ENCODE assay signal across 16 cellular contexts in the genomic region with DNA sequence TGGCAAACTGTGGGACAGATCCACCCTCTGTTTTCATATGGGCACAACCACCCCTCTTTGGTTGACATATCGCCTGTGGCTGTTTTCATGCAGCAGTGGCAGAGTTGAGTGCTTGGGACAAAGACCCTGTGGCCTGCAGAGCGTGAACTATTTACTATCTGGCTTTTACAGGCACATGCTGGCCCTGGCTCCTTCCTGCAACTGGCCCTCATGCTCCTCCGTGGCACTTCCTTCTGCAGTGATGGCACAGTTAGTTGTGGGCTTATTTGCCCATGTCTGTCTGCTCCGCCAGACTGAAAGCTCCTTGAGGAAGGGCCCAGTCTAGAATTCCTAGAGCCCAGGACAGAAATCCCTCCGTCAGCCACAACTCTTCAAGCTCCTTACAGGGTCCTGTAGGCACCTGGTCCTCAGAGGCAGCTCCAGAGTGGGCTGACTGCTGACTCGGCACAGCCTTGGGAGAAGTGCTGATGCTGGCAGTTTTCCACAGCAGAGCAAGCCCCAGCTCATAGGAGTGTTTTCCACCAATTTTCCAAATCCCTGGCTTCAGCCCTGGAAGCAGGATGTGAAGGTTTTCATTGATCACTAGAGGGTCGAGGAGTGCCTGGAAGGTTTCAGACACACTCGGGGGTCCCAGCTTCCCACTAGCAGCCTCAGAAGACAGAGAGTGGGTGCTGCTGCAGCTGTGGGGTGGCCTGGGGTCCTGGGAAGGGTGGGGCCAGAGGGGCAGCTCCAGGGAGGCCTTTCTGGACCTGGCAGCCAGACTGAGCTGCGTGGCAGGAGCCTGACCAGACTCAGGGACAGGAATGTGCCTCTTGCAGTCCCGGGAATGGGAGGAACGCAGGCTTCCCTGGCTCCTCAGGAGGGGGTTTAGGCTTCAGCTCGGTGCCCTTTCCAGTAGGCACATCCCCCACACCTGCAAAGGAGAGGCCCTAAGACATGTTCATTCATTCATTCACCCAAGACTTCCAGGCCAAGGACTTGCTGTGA. TPM values are rescaled to one million over a fixed set of nuclear protein-coding genes. Genes with fewer than 3 reads are reported as not detected.
A peak's percentile ranks its signal among the peaks of the same experiment; 100 is the strongest.
DNase-seq lines count a peak whose midpoint lies in the region; ATAC-seq and TF ChIP-seq lines count a peak whose summit lies in the region.
"Had no signal": no experiment of that assay in that cellular context is flagged by ENCODE, and none has a peak within 500 bp of the region (broad histone marks: within the 10 kb centered on the region; RNA-seq: fewer than 3 reads in every experiment).

No MANE protein-coding gene starts in this region.

- no peak for ATAC-seq in GM18868 (IDR thresholded peaks at IDR 0.05; ENCODE audit: unreplicated experiment)
- ATAC-seq: activated CD8-positive, alpha-beta T cell treated with anti-CD3 and anti-CD28 coated beads for 36 hours; activated naive CD4-positive, alpha-beta T cell treated with anti-CD3 and anti-CD28 coated beads, Interleukin-2, amount 50 U/mL, for 72 hours had no signal

- no peak overlapping the region for H2AK5ac ChIP-seq in mesenchymal stem cell (ENCODE audit: low read length, severe bottlenecking)

- no peak overlapping the region for H2AFZ ChIP-seq in mesenchymal stem cell (ENCODE audit: low read depth, low read length)

- H3K27ac ChIP-seq in mesenchymal stem cell (ENCODE audit: low read length, poor library complexity, severe bottlenecking) (no peak overlapping the region), transverse colon (peak overlapping the region in 2 of 4 donors; percentile 8 to 41)

- H3K27ac Mint-ChIP-seq in activated T-cell treated with anti-CD3 and anti-CD28 coated beads, Interleukin-2, amount 50 U/mL, for 24 hours, result no peak overlapping the region
- H3K27ac Mint-ChIP-seq: activated CD8-positive, alpha-beta T cell treated with anti-CD3 and anti-CD28 coated beads for 36 hours; dendritic cell treated with granulocyte-macrophage colony-stimulating factor and Interleukin-4, amounts not matched to agents 40 ng/mL and 50 ng/mL, for 4 days; immature natural killer cell; nephron progenitor cell had no signal

- no peak overlapping the region for H3K4me3 ChIP-seq in mesenchymal stem cell (ENCODE audit: insufficient read depth in 1 of 2, low read depth in 1 of 2, low read length in 2 of 2)
- no peak overlapping the region for H3K4me3 ChIP-seq in transverse colon

- no peak for TF ChIP-seq EP300 in transverse colon (IDR thresholded peaks at IDR 0.05; ENCODE audit: low read depth)

- peak; percentile 16 for DNase-seq in activated T-cell treated with anti-CD3 and anti-CD28 coated beads, Interleukin-2, amount 50 U/mL, for 24 hours
- no peak for DNase-seq in activated T-cell treated with anti-CD3 and anti-CD28 coated beads, Interleukin-2, amount 50 U/mL, for 48 hours
- DNase-seq in ecto neural progenitor cell (ENCODE audit: low spot score) (peak; percentile 41), mesenchymal stem cell (no peak), transverse colon (peak; percentile 7), HuH-7.5 (ENCODE audit: low spot score) (no peak), medulla oblongata (ENCODE audit: extremely low spot score) (no peak)
- DNase-seq: activated CD8-positive, alpha-beta T cell treated with anti-CD3 and anti-CD28 coated beads for 36 hours; immature natural killer cell; NCI-H1092; NCI-H526; nephron progenitor cell; T-helper 9 cell had no signal

- H3K36me3 Mint-ChIP-seq in activated T-cell treated with anti-CD3 and anti-CD28 coated beads, Interleukin-2, amount 50 U/mL, for 24 hours (ENCODE audit: low read depth), result no peaks in the 10 kb centered on the region
- H3K36me3 Mint-ChIP-seq: activated naive CD4-positive, alpha-beta T cell treated with anti-CD3 and anti-CD28 coated beads, Interleukin-2, amount 50 U/mL, for 72 hours had no signal

- H2BK120ac ChIP-seq in mesenchymal stem cell (ENCODE audit: low read depth, low read length), result no peak overlapping the region

- peaks cover 12% of the 10 kb centered on the region for H3K4me1 ChIP-seq in mesenchymal stem cell (ENCODE audit: control insufficient read depth, insufficient read depth, low read depth, low read length)
- peaks cover 0 to 10% (median 3%) of the 10 kb centered on the region in 4 donors for H3K4me1 ChIP-seq in transverse colon

- intact Hi-C loops in transverse colon (cut with DNase I; ENCODE audit: low total_unique reads), result no loop called here

- TF ChIP-seq POLR2A in transverse colon (IDR thresholded peaks at IDR 0.05), result no peak

- H2BK5ac ChIP-seq in mesenchymal stem cell (ENCODE audit: low read depth, low read length, poor library complexity, severe bottlenecking), result no peak overlapping the region

- H3K9me3 ChIP-seq in mesenchymal stem cell (ENCODE audit: control insufficient read depth, low read length), result no peaks in the 10 kb centered on the region
- H3K9me3 ChIP-seq in transverse colon, result no peaks in the 10 kb centered on the region

- in situ Hi-C loops in transverse colon (cut with MboI; ENCODE audit: low pct_ligation_motif_present in 1 of 4, low pct_unique_long_range_greater_than_20kb in 1 of 4, low sequenced_read_pairs in 3 of 4), result no loop called here

- H2BK15ac ChIP-seq in mesenchymal stem cell (ENCODE audit: low read depth, poor library complexity, severe bottlenecking), result no peak overlapping the region

- peak overlapping the region in 1 of 2 experiments; percentile 3 for H3K4ac ChIP-seq in mesenchymal stem cell (ENCODE audit: low read depth in 1 of 2, low read length in 2 of 2)

- H4K91ac ChIP-seq in mesenchymal stem cell (ENCODE audit: low read length), result no peak overlapping the region

- peak overlapping the region; percentile 15 to 25 for H2BK12ac ChIP-seq in mesenchymal stem cell (ENCODE audit: low read length in 2 of 2)

- no peaks in the 10 kb centered on the region for H3K79me1 ChIP-seq in mesenchymal stem cell (replicated peaks; ENCODE audit: low read length, poor library complexity, severe bottlenecking)

- peak overlapping the region; percentile 23 for H3K9ac ChIP-seq in mesenchymal stem cell (ENCODE audit: low read length)

- H3K23ac ChIP-seq in mesenchymal stem cell (ENCODE audit: low read length in 2 of 2), result no peak overlapping the region

- H3K18ac ChIP-seq in mesenchymal stem cell (ENCODE audit: low read depth in 1 of 2, low read length in 2 of 2), result peak overlapping the region in 1 of 2 experiments; percentile 14

- H3K4me3 Mint-ChIP-seq in activated T-cell treated with anti-CD3 and anti-CD28 coated beads, Interleukin-2, amount 50 U/mL, for 24 hours, result no peak overlapping the region
- H3K4me3 Mint-ChIP-seq: activated CD8-positive, alpha-beta T cell treated with anti-CD3 and anti-CD28 coated beads for 36 hours; dendritic cell treated with granulocyte-macrophage colony-stimulating factor and Interleukin-4, amounts not matched to agents 40 ng/mL and 50 ng/mL, for 4 days; immature natural killer cell; nephron progenitor cell had no signal

- no peaks in the 10 kb centered on the region for H3K27me3 Mint-ChIP-seq in activated T-cell treated with anti-CD3 and anti-CD28 coated beads, Interleukin-2, amount 50 U/mL, for 24 hours
- H3K27me3 Mint-ChIP-seq: activated CD8-positive, alpha-beta T cell treated with anti-CD3 and anti-CD28 coated beads for 36 hours had no signal

- no peak overlapping the region for H4K8ac ChIP-seq in mesenchymal stem cell (ENCODE audit: low read length)

- TF ChIP-seq CTCF in transverse colon (IDR thresholded peaks at IDR 0.05), result no peak

- no peaks in the 10 kb centered on the region for H3K9me3 Mint-ChIP-seq in activated T-cell treated with anti-CD3 and anti-CD28 coated beads, Interleukin-2, amount 50 U/mL, for 24 hours
- H3K9me3 Mint-ChIP-seq: activated CD8-positive, alpha-beta T cell treated with anti-CD3 and anti-CD28 coated beads for 36 hours; activated naive CD4-positive, alpha-beta T cell treated with anti-CD3 and anti-CD28 coated beads, Interleukin-2, amount 50 U/mL, for 72 hours; dendritic cell treated with granulocyte-macrophage colony-stimulating factor and Interleukin-4, amounts not matched to agents 40 ng/mL and 50 ng/mL, for 4 days; immature natural killer cell; nephron progenitor cell had no signal

- WGBS in mesenchymal stem cell, result 70% methylated on average over 12 of the region's 12 CpGs
- 77% methylated on average over 12 of the region's 12 CpGs; no CpG with 5 or more reads in 1 of the 2 donors for WGBS in transverse colon (ENCODE audit: low coverage in 1 of 2), 2 donors

- H3K14ac ChIP-seq in mesenchymal stem cell (ENCODE audit: low read length in 2 of 2), result no peak overlapping the region

- H3K4me1 Mint-ChIP-seq in activated T-cell treated with anti-CD3 and anti-CD28 coated beads, Interleukin-2, amount 50 U/mL, for 24 hours (ENCODE audit: low read depth), result no peaks in the 10 kb centered on the region
- H3K4me1 Mint-ChIP-seq: immature natural killer cell had no signal

- H3K27me3 ChIP-seq in mesenchymal stem cell (ENCODE audit: control insufficient read depth in 1 of 2, insufficient read depth in 1 of 2, low read length in 2 of 2) (peaks cover 0 to 3% of the 10 kb centered on the region in 2 experiments), transverse colon (no peaks in the 10 kb centered on the region)

- no peaks in the 10 kb centered on the region for H3K36me3 ChIP-seq in mesenchymal stem cell (ENCODE audit: control insufficient read depth in 1 of 2, insufficient read depth in 2 of 2, low read depth in 1 of 2, low read length in 2 of 2)
- H3K36me3 ChIP-seq in transverse colon, result no peaks in the 10 kb centered on the region

- no peak overlapping the region for H3K4me2 ChIP-seq in mesenchymal stem cell (ENCODE audit: low read length, poor library complexity, severe bottlenecking)

RNA-seq across cellular contexts. Expression of gene ANGPTL2, which starts 56.5 kb away (rescaled TPM):
- 40.8 TPM for polyA plus RNA-seq in mesenchymal stem cell (2013, experiment 1 of 2)
- 41.1 TPM for polyA plus RNA-seq in mesenchymal stem cell (2013, experiment 2 of 2)
- total RNA-seq in transverse colon, result 10 to 100 TPM; 11.0 to 30.8 (median 13.1) TPM
- total RNA-seq: activated CD8-positive, alpha-beta T cell treated with anti-CD3 and anti-CD28 coated beads for 36 hours; activated naive CD4-positive, alpha-beta T cell treated with anti-CD3 and anti-CD28 coated beads, Interleukin-2, amount 50 U/mL, for 72 hours had no signal
- polyA plus RNA-seq: immature natural killer cell had no signal

Comparison
In these comparisons a context has a peak if more than half of its experiments do, and no peak if none do; other contexts are left out.
1. DNase-seq: peak in activated T-cell treated with anti-CD3 and anti-CD28 coated beads, Interleukin-2, amount 50 U/mL, for 24 hours (single experiment), ecto neural progenitor cell (single experiment) and transverse colon (single experiment); none in activated T-cell treated with anti-CD3 and anti-CD28 coated beads, Interleukin-2, amount 50 U/mL, for 48 hours (0 of 2), mesenchymal stem cell (single experiment), HuH-7.5 (single experiment) and medulla oblongata (single experiment).